Comparison of ENCODE assay signal across 1 cellular context in genomic region chr4:38013461-38014366, GRCh38.
A peak's percentile ranks its signal among the peaks of the same experiment; 100 is the strongest.
TF ChIP-seq lines count a peak whose summit lies in the region.

No MANE protein-coding gene starts in this region.

TF ChIP-seq in HEK293, 187 proteins besides CTCF, POLR2A, EP300 and RAD21 (continued from another document):
- TF ChIP-seq ZNF449 (tag by site-specific recombination; IDR thresholded peaks at IDR 0.05) (peak; percentile 75), ZNF140 (tag by site-specific recombination; IDR thresholded peaks at IDR 0.05) (no peak), ZNF621 (tag by site-specific recombination; IDR thresholded peaks at IDR 0.05) (no peak), ZNF280D (tag by site-specific recombination; IDR thresholded peaks at IDR 0.05) (no peak), ZNF37A (tag by site-specific recombination; IDR thresholded peaks at IDR 0.05) (no peak), ZNF473 (tag by site-specific recombination; IDR thresholded peaks at IDR 0.05) (no peak)
